ENCODE assay signal across 22 cellular contexts in genomic region chr2:187009483-187010239, GRCh38.
DNase-seq lines count a peak whose midpoint lies in the region; ATAC-seq and TF ChIP-seq lines count a peak whose summit lies in the region.
"Had no signal": no experiment of that assay in that cellular context is flagged by ENCODE, and none has a peak within 500 bp of the region (broad histone marks: within the 10 kb centered on the region; RNA-seq: fewer than 3 reads in every experiment).

No MANE protein-coding gene starts in this region.

- no peak for TF ChIP-seq CTCF in PC-3 (conservative IDR thresholded peaks at IDR 0.05; ENCODE audit: low read depth, low read length)
- no peak for TF ChIP-seq CTCF in RWPE1 (conservative IDR thresholded peaks at IDR 0.05; ENCODE audit: low read depth)
- no peak for TF ChIP-seq CTCF in epithelial cell of esophagus (IDR thresholded peaks at IDR 0.05; ENCODE audit: insufficient read depth, low read depth, low read length, missing control alignments)
- no peak for TF ChIP-seq CTCF in uterus (IDR thresholded peaks at IDR 0.05)
- no peak for TF ChIP-seq CTCF in adrenal gland (IDR thresholded peaks at IDR 0.05)

- no peak overlapping the region for H2AK5ac ChIP-seq in neuronal stem cell (ENCODE audit: low read depth, low read length)

- H3K9ac ChIP-seq in PC-3 (ENCODE audit: low read length) (peak overlapping the region; percentile 30; the same call in 1 of the 2 replicates), neuronal stem cell (ENCODE audit: low read depth, low read length, poor library complexity) (no peak overlapping the region)
- H3K9ac ChIP-seq: BLaER1 treated with 17β-estradiol and CSF1 and Interleukin-3, amounts not matched to agents 10 nM and 100 nM; KMS-11 had no signal

- H3K36me3 ChIP-seq in PC-3 (ENCODE audit: low read depth, low read length) (no peaks in the 10 kb centered on the region), neuronal stem cell (replicated peaks in 1 of 2; ENCODE audit: control insufficient read depth in 2 of 2, insufficient read depth in 2 of 2, low read length in 2 of 2) (no peaks in the 10 kb centered on the region), uterus (no peaks in the 10 kb centered on the region), adrenal gland (replicated peaks in 1 of 2) (no peaks in the 10 kb centered on the region)
- H3K36me3 ChIP-seq: BLaER1 treated with 17β-estradiol and CSF1 and Interleukin-3, amounts not matched to agents 10 nM and 100 nM; Peyer's patch; SJCRH30 had no signal

- H4K91ac ChIP-seq in neuronal stem cell (ENCODE audit: low read depth, low read length, poor library complexity), result no peak overlapping the region

- H3K9me3 ChIP-seq in PC-3 (ENCODE audit: low read length) (no peaks in the 10 kb centered on the region), neuronal stem cell (replicated peaks in 1 of 2; ENCODE audit: control insufficient read depth in 2 of 2, insufficient read depth in 1 of 2, low read depth in 1 of 2, low read length in 2 of 2) (no peaks in the 10 kb centered on the region), uterus (no peaks in the 10 kb centered on the region), adrenal gland (replicated peaks in 1 of 3) (no peaks in the 10 kb centered on the region)
- H3K9me3 ChIP-seq: A549; BLaER1 treated with 17β-estradiol and CSF1 and Interleukin-3, amounts not matched to agents 10 nM and 100 nM; Peyer's patch; SJCRH30 had no signal

- H4K8ac ChIP-seq in neuronal stem cell (ENCODE audit: low read depth, low read length), result no peak overlapping the region

- no peaks in the 10 kb centered on the region for H3K79me1 ChIP-seq in neuronal stem cell (ENCODE audit: low read depth, low read length)

- ATAC-seq in PC-3, result no peak
- ATAC-seq in GM18873 (IDR thresholded peaks at IDR 0.05; ENCODE audit: low FRiP score, unreplicated experiment), result no peak
- ATAC-seq: A549, Right ventricle myocardium inferior, SK-N-SH treated with all-trans-retinoic acid at 6 μM for 48 hours had no signal

- no peak overlapping the region for H2BK120ac ChIP-seq in neuronal stem cell (ENCODE audit: low read depth, low read length)

- peaks cover 30% of the 10 kb centered on the region for H3K4me1 ChIP-seq in PC-3 (ENCODE audit: insufficient read depth, low read length)
- no peaks in the 10 kb centered on the region for H3K4me1 ChIP-seq in neuronal stem cell (ENCODE audit: control insufficient read depth in 2 of 2, insufficient read depth in 1 of 2, low read depth in 1 of 2, low read length in 2 of 2)
- no peaks in the 10 kb centered on the region for H3K4me1 ChIP-seq in uterus
- H3K4me1 ChIP-seq in adrenal gland (replicated peaks in 1 of 2), result no peaks in the 10 kb centered on the region
- H3K4me1 ChIP-seq: A549; BLaER1 treated with 17β-estradiol and CSF1 and Interleukin-3, amounts not matched to agents 10 nM and 100 nM; Peyer's patch had no signal

- intact Hi-C loops in PC-3 (cut with micrococcal nuclease) (no loop called here), uterus (cut with DNase I; ENCODE audit: low total_unique reads) (no loop called here), adrenal gland (cut with DNase I) (no loop called here)

- no peaks in the 10 kb centered on the region for H3K79me2 ChIP-seq in PC-3 (ENCODE audit: low read length)

- no peak overlapping the region for H3K4me3 ChIP-seq in PC-3 (ENCODE audit: low read length)
- no peak overlapping the region for H3K4me3 ChIP-seq in epithelial cell of esophagus (ENCODE audit: low read length)
- no peak overlapping the region for H3K4me3 ChIP-seq in neuronal stem cell (ENCODE audit: low read length in 2 of 2)
- no peak overlapping the region for H3K4me3 ChIP-seq in uterus
- H3K4me3 ChIP-seq in adrenal gland, result no peak overlapping the region
- H3K4me3 ChIP-seq: A549; BLaER1 treated with 17β-estradiol and CSF1 and Interleukin-3, amounts not matched to agents 10 nM and 100 nM; Peyer's patch; SJCRH30 had no signal

- no TSS peak for BruUV-seq in PC-3 (replicated peaks; lab: Mats Ljungman, UMichigan)

- H2AFZ ChIP-seq in PC-3 (ENCODE audit: low read length) (0 out of 2 replicates have a peak overlapping the region, but pooled peaks have one; percentile 20), neuronal stem cell (ENCODE audit: low read length) (peak overlapping the region; percentile 67)

- no peak overlapping the region for H2BK15ac ChIP-seq in neuronal stem cell (ENCODE audit: low read length)

- CTCF ChIA-PET in PC-3 (lab: Charles Lee) (no interaction called here), RWPE1 (lab: Yijun Ruan, JAX) (no interaction called here)

- H3K4me2 ChIP-seq in PC-3 (ENCODE audit: low read length), result no peak overlapping the region
- no peak overlapping the region for H3K4me2 ChIP-seq in neuronal stem cell (ENCODE audit: insufficient read depth, low read length, poor library complexity, severe bottlenecking)
- H3K4me2 ChIP-seq: A549; BLaER1 treated with 17β-estradiol and CSF1 and Interleukin-3, amounts not matched to agents 10 nM and 100 nM; KMS-11 had no signal

- POLR2A ChIA-PET in PC-3 (lab: Charles Lee; ENCODE audit: unreplicated experiment) (no interaction called here), RWPE1 (lab: Yijun Ruan, JAX; ENCODE audit: low non-redundant PET) (no interaction called here)

- peak; percentile 80 for DNase-seq in PC-3
- DNase-seq in RWPE1 (ENCODE audit: low spot score), result peak; percentile 20
- DNase-seq in epithelial cell of esophagus (ENCODE audit: low read depth), result peak; percentile 98
- DNase-seq in neuronal stem cell (ENCODE audit: low spot score), result no peak
- DNase-seq in uterus, result no peak
- DNase-seq in adrenal gland, result no peak
- DNase-seq: AML-193; CD4-positive, alpha-beta T cell; GDM1; IMR-90; NCI-H1048; NCI-H1694; NCI-H2029 treated with DMSO at 0.1 percent for 48 hours; NCI-H526 treated with DMSO at 0.1 percent for 48 hours; Peyer's patch; SJCRH30 had no signal

- H3K27ac ChIP-seq in PC-3 (ENCODE audit: low read length) (peak overlapping the region; percentile 77), RWPE1 (no peak overlapping the region), neuronal stem cell (replicated peaks; ENCODE audit: low read length) (no peak overlapping the region), uterus (no peak overlapping the region), adrenal gland (no peak overlapping the region)
- H3K27ac ChIP-seq: A549; BLaER1 treated with 17β-estradiol and CSF1 and Interleukin-3, amounts not matched to agents 10 nM and 100 nM; KMS-11; Peyer's patch; SJCRH30 had no signal

- no peak overlapping the region for H2BK12ac ChIP-seq in neuronal stem cell (ENCODE audit: low read length)

- H3F3A ChIP-seq in PC-3 (ENCODE audit: low read length, unreplicated experiment), result no peaks in the 10 kb centered on the region

- H3K14ac ChIP-seq in neuronal stem cell (ENCODE audit: low read length), result no peak overlapping the region

- no peak overlapping the region for H3K4ac ChIP-seq in neuronal stem cell (ENCODE audit: low read length)

- H3K9me2 ChIP-seq in PC-3 (replicated peaks; ENCODE audit: low read length), result no peaks in the 10 kb centered on the region

- H3K23ac ChIP-seq in neuronal stem cell (ENCODE audit: low read depth, low read length, poor library complexity), result no peak overlapping the region

- H4K20me1 ChIP-seq in PC-3 (ENCODE audit: low read length), result no peaks in the 10 kb centered on the region
- H4K20me1 ChIP-seq: BLaER1 treated with 17β-estradiol and CSF1 and Interleukin-3, amounts not matched to agents 10 nM and 100 nM had no signal

- TF ChIP-seq POLR2A in uterus (IDR thresholded peaks at IDR 0.05) (no peak), adrenal gland (IDR thresholded peaks at IDR 0.05) (no peak)

- no peak overlapping the region for H2BK5ac ChIP-seq in neuronal stem cell (ENCODE audit: low read length)

- H3K27me3 ChIP-seq in PC-3 (ENCODE audit: low read length) (no peaks in the 10 kb centered on the region), neuronal stem cell (ENCODE audit: control insufficient read depth in 3 of 3, insufficient read depth in 3 of 3, low read depth in 1 of 3, low read length in 3 of 3) (no peaks in the 10 kb centered on the region), uterus (no peaks in the 10 kb centered on the region), adrenal gland (no peaks in the 10 kb centered on the region)
- H3K27me3 ChIP-seq: BLaER1 treated with 17β-estradiol and CSF1 and Interleukin-3, amounts not matched to agents 10 nM and 100 nM; Peyer's patch; SJCRH30 had no signal

- H3K18ac ChIP-seq in neuronal stem cell (ENCODE audit: low read length), result no peak overlapping the region

- no CpG with 5 or more reads among the region's 2 CpGs for WGBS in neuronal stem cell (ENCODE audit: extremely low coverage in 2 of 2, insufficient read length in 2 of 2, insufficient replicate concordance in 1 of 2), 2 donors
- WGBS in adrenal gland, 4 donors, result 77 to 85% (median 80%) methylated on average over 2 of the region's 2 CpGs

Comparison
In these comparisons a context has a peak if more than half of its experiments do, and no peak if none do; other contexts are left out.
1. DNase-seq: peak in PC-3 (single experiment), RWPE1 (single experiment) and epithelial cell of esophagus (single experiment); none in neuronal stem cell (single experiment), uterus (0 of 2) and adrenal gland (0 of 7).